ENCODE assay signal across 10 cellular contexts in genomic region chr6:89483111-89483720, GRCh38. TPM values are rescaled to one million over a fixed set of nuclear protein-coding genes. Genes with fewer than 3 reads are reported as not detected.
DNase-seq lines count a peak whose midpoint lies in the region; ATAC-seq and TF ChIP-seq lines count a peak whose summit lies in the region.
"Had no signal": no experiment of that assay in that cellular context is flagged by ENCODE, and none has a peak within 500 bp of the region (broad histone marks: within the 10 kb centered on the region; RNA-seq: fewer than 3 reads in every experiment).

No MANE protein-coding gene starts in this region.

- H3K27ac ChIP-seq in liver (ENCODE audit: low read depth in 1 of 2, low read length in 2 of 2) = no peak overlapping the region

- H3K36me3 ChIP-seq in liver (ENCODE audit: control insufficient read depth in 4 of 4, insufficient read depth in 3 of 4, low read depth in 1 of 4, low read length in 3 of 4) = no peaks in the 10 kb centered on the region

- TF ChIP-seq RAD21 in liver (IDR thresholded peaks at IDR 0.05) = no peak

- H3K9me3 Mint-ChIP-seq in chondrocyte (ENCODE audit: low read depth) = no peaks in the 10 kb centered on the region
- no peaks in the 10 kb centered on the region for H3K9me3 Mint-ChIP-seq in type B pancreatic cell
- H3K9me3 Mint-ChIP-seq in endothelial cell (ENCODE audit: unreplicated experiment) = no peaks in the 10 kb centered on the region

- H3K9ac ChIP-seq in liver (ENCODE audit: low read depth in 1 of 2, low read length in 2 of 2) = no peak overlapping the region

- H3K27me3 Mint-ChIP-seq in chondrocyte (ENCODE audit: low read depth) = no peaks in the 10 kb centered on the region
- no peaks in the 10 kb centered on the region for H3K27me3 Mint-ChIP-seq in type B pancreatic cell
- H3K27me3 Mint-ChIP-seq in endothelial cell (ENCODE audit: unreplicated experiment) = no peaks in the 10 kb centered on the region

- peak overlapping the region; percentile 76 for H3K27ac Mint-ChIP-seq in chondrocyte (ENCODE audit: unreplicated experiment)
- H3K27ac Mint-ChIP-seq in type B pancreatic cell = peak overlapping the region; percentile 20
- H3K27ac Mint-ChIP-seq in endothelial cell (ENCODE audit: unreplicated experiment) = no peak overlapping the region

- no peaks in the 10 kb centered on the region for H3K27me3 ChIP-seq in liver (ENCODE audit: control insufficient read depth in 4 of 4, insufficient read depth in 4 of 4, low read length in 3 of 4)

- TF ChIP-seq CTCF in chondrocyte (IDR thresholded peaks at IDR 0.05) (no peak), liver (IDR thresholded peaks at IDR 0.05; ENCODE audit: low read depth, low read length, missing input control) (no peak), type B pancreatic cell (conservative IDR thresholded peaks at IDR 0.05) (no peak), endothelial cell (IDR thresholded peaks at IDR 0.05; ENCODE audit: unreplicated experiment) (no peak)

- H3K4me3 ChIP-seq in liver (ENCODE audit: low read depth in 1 of 3, low read length in 3 of 3) = no peak overlapping the region

- peaks cover 49% of the 10 kb centered on the region for H3K4me1 Mint-ChIP-seq in chondrocyte (ENCODE audit: low read depth)
- H3K4me1 Mint-ChIP-seq in type B pancreatic cell (ENCODE audit: unreplicated experiment) = peaks cover 20% of the 10 kb centered on the region
- peaks cover 20% of the 10 kb centered on the region for H3K4me1 Mint-ChIP-seq in endothelial cell (ENCODE audit: unreplicated experiment)

- peak; percentile 56 for DNase-seq in NCI-H748 (lab: John Stamatoyannopoulos, UW; ENCODE audit: unreplicated experiment)
- no peak for DNase-seq in NCI-H748 treated with DMSO at 0.1 percent for 48 hours (lab: John Stamatoyannopoulos, UW)
- no peak for DNase-seq in chondrocyte (ENCODE audit: low spot score)
- no peak for DNase-seq in type B pancreatic cell (ENCODE audit: extremely low spot score, unreplicated experiment)
- no peak for DNase-seq in endothelial cell (ENCODE audit: low spot score)
- no peak for DNase-seq in HUDEP-2 (lab: John Stamatoyannopoulos, UW; ENCODE audit: unreplicated experiment in 76 of 76)
- DNase-seq: activated effector memory CD4-positive, alpha-beta T cell treated with anti-CD3 and anti-CD28 coated beads, Interleukin-2, amount 50 U/mL, for 16 hours; effector memory CD4-positive, alpha-beta T cell had no signal

- no peaks in the 10 kb centered on the region for H3K36me3 Mint-ChIP-seq in chondrocyte (ENCODE audit: low read depth)
- no peaks in the 10 kb centered on the region for H3K36me3 Mint-ChIP-seq in type B pancreatic cell
- no peaks in the 10 kb centered on the region for H3K36me3 Mint-ChIP-seq in endothelial cell (ENCODE audit: low read depth, unreplicated experiment)

- ATAC-seq in HG03342 (IDR thresholded peaks at IDR 0.05; ENCODE audit: unreplicated experiment) = no peak

- H3K4me1 ChIP-seq in liver (ENCODE audit: control insufficient read depth in 4 of 4, insufficient read depth in 4 of 4, low read length in 3 of 4) = no peaks in the 10 kb centered on the region

- H3K9me3 ChIP-seq in liver (ENCODE audit: control insufficient read depth in 4 of 4, low read length in 3 of 4) = no peaks in the 10 kb centered on the region

- H3K4me3 Mint-ChIP-seq in chondrocyte (ENCODE audit: unreplicated experiment) (peak overlapping the region; percentile 33), type B pancreatic cell (no peak overlapping the region), endothelial cell (ENCODE audit: unreplicated experiment) (no peak overlapping the region)

- WGBS in liver = 75% methylated on average over 7 of the region's 7 CpGs

TF ChIP-seq in liver, 16 proteins besides CTCF, POLR2A, EP300 and RAD21:
- TF ChIP-seq HNF4G (IDR thresholded peaks at IDR 0.05) = no peak
- TF ChIP-seq FOXA2 (IDR thresholded peaks at IDR 0.05) = no peak
- no peak for TF ChIP-seq EGR1 (IDR thresholded peaks at IDR 0.05; ENCODE audit: low read depth in 2 of 2)
- no peak for TF ChIP-seq ZBTB33 (IDR thresholded peaks at IDR 0.05)
- TF ChIP-seq RXRA (IDR thresholded peaks at IDR 0.05) = peak; percentile 24 to 51
- TF ChIP-seq SP1 (IDR thresholded peaks at IDR 0.05) = peak; percentile 21

RNA-seq across cellular contexts. Expression of gene ANKRD6, which starts 50.3 kb away (rescaled TPM):
- 22.4 to 31.3 TPM (median 28.7 TPM) in 3 replicates for total RNA-seq in chondrocyte
- 1 to 10 TPM; 4.1 to 9.2 TPM for total RNA-seq in liver
- polyA plus RNA-seq in liver = 1 to 10 TPM; 2.9 to 3.5 TPM
- total RNA-seq in type B pancreatic cell (ENCODE audit: low replicate concordance) = 33.0 and 34.0 TPM in 2 replicates
- 70.9 TPM for total RNA-seq in endothelial cell (ENCODE audit: unreplicated experiment)
